In genomic region chr19:36973021-36973843, GRCh38 we compare ENCODE assay signal across 1 cellular context.
TF ChIP-seq lines count a peak whose summit lies in the region.

No MANE protein-coding gene starts in this region.

TF ChIP-seq in H1, 55 proteins besides CTCF, POLR2A, EP300 and RAD21 (continued from another document):
- peak in 1 of 2 experiments; percentile 56; a peak in 2 of 4 replicates for TF ChIP-seq SIN3A (conservative IDR thresholded peaks at IDR 0.05 in 1 of 2, IDR thresholded peaks at IDR 0.05 in 1 of 2; ENCODE audit: low read depth in 1 of 2, low read length in 2 of 2)
- TF ChIP-seq SIX5 (IDR thresholded peaks at IDR 0.05; ENCODE audit: low read depth, low read length), result peak; percentile 49
- TF ChIP-seq PHF8 (conservative IDR thresholded peaks at IDR 0.05; ENCODE audit: low read depth, low read length), result 0 out of 2 replicates have a peak, but pooled peaks have one; percentile 60
- no peak for TF ChIP-seq USF2 (IDR thresholded peaks at IDR 0.05; ENCODE audit: low read length)
- TF ChIP-seq CEBPB (IDR thresholded peaks at IDR 0.05; ENCODE audit: low read depth, low read length), result no peak
- peak; percentile 52; the same call in 1 of the 2 replicates for TF ChIP-seq TAF1 (IDR thresholded peaks at IDR 0.05; ENCODE audit: low read depth, low read length)
- no peak for TF ChIP-seq HDAC6 (IDR thresholded peaks at IDR 0.05; ENCODE audit: low read depth, low read length)
- TF ChIP-seq BCL11A (IDR thresholded peaks at IDR 0.05; ENCODE audit: low read depth in 2 of 2, low read length in 2 of 2), result no peak
- TF ChIP-seq CHD1 (IDR thresholded peaks at IDR 0.05; ENCODE audit: low read depth, low read length), result no peak
- TF ChIP-seq SP1 (IDR thresholded peaks at IDR 0.05; ENCODE audit: low read depth, low read length), result no peak
- TF ChIP-seq GABPA (IDR thresholded peaks at IDR 0.05; ENCODE audit: borderline replicate concordance, insufficient read depth, low read length), result 0 out of 2 replicates have a peak, but pooled peaks have one; percentile 34
- 0 out of 4 replicates have a peak, but pooled peaks of 1 of the 2 experiments have one; percentile 35 for TF ChIP-seq HDAC2 (IDR thresholded peaks at IDR 0.05; ENCODE audit: borderline replicate concordance in 1 of 2, low read depth in 2 of 2, low read length in 2 of 2)
- TF ChIP-seq SUZ12 (IDR thresholded peaks at IDR 0.05; ENCODE audit: low read length), result no peak
- TF ChIP-seq SIRT6 (IDR thresholded peaks at IDR 0.05; ENCODE audit: low read length), result no peak
